ENCODE assay signal across 1 cellular context in the genomic region with DNA sequence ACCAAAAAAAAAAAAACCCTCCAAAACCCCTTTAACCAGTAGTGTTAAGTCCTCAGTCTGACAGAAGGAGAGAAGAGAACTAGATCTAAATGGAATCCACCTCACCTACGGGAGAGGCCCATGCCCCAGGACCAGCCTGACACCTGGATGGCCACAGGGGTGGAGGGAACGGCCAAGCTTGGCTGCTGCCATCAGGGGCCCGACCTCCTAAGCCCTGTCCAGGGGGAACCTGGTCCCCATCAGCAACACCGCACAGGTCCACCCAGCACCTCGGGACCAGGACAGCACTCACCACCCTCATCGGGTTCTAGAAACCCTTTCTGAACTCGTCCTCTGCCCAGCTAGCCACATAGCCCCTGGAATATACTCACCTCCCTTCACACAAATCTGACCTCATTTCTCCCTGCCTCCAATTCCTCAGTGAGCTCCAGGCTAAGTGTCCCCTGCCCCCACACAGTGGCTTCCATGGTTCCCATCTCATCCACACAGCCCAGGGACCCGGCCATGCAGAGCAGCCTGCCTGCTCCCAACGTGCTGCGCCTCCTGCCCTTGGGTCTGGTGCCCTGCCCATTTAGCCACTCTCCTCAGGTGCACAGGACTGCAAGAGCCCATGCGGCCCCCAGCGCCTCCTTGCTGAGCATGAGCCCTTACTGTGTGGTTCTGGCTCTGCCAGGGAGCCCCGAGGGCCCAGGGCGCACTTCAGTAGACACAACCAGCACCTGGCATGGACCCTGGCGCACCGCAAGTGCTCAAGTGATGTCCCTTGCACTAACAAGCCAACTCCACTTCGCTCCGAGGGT.
A peak's percentile ranks its signal among the peaks of the same experiment; 100 is the strongest.
TF ChIP-seq lines count a peak whose summit lies in the region.

No MANE protein-coding gene starts in this region.

TF ChIP-seq in HepG2, 621 proteins besides CTCF, POLR2A, EP300 and RAD21:
- no peak for TF ChIP-seq TFE3 (CRISPR knock-in tag; IDR thresholded peaks at IDR 0.05)
- TF ChIP-seq IRX3 (CRISPR knock-in tag; IDR thresholded peaks at IDR 0.05; ENCODE audit: borderline replicate concordance, low read depth), result no peak
- peak; percentile 69 for TF ChIP-seq AGO2 (optimal IDR thresholded peaks at IDR 0.05; ENCODE audit: low read depth, low read length)
